In genomic region chr11:11864803-11865202, GRCh38 we compare ENCODE assay signal across 21 cellular contexts. TPM values are rescaled to one million over a fixed set of nuclear protein-coding genes. Genes with fewer than 3 reads are reported as not detected.
A peak's percentile ranks its signal among the peaks of the same experiment; 100 is the strongest.
DNase-seq lines count a peak whose midpoint lies in the region; ATAC-seq, FAIRE-seq and TF ChIP-seq lines count a peak whose summit lies in the region.
"Had no signal": no experiment of that assay in that cellular context is flagged by ENCODE, and none has a peak within 500 bp of the region (broad histone marks: within the 10 kb centered on the region; RNA-seq: fewer than 3 reads in every experiment).

No MANE protein-coding gene starts in this region.

- H3K4me1 Mint-ChIP-seq in CD4-positive, alpha-beta T cell (ENCODE audit: low read depth) = peaks cover 71% of the 10 kb centered on the region
- peaks cover 61% of the 10 kb centered on the region for H3K4me1 Mint-ChIP-seq in activated naive CD8-positive, alpha-beta T cell treated with anti-CD3 and anti-CD28 coated beads for 36 hours
- H3K4me1 Mint-ChIP-seq in naive thymus-derived CD4-positive, alpha-beta T cell = peaks cover 31 to 87% (median 77%) of the 10 kb centered on the region in 7 donors
- peaks cover 28% of the 10 kb centered on the region for H3K4me1 Mint-ChIP-seq in activated naive CD4-positive, alpha-beta T cell treated with anti-CD3 and anti-CD28 coated beads, Interleukin-2, amount 10 ng/mL, durations not matched to agents 7 days and 5 days
- H3K4me1 Mint-ChIP-seq: nephron progenitor cell had no signal

- CTCF ChIA-PET in CD4-positive, alpha-beta T cell (lab: Charles Lee) = interaction anchor here (3.6 kb wide), 1 partner anchor 15 kb away, joined by 14 read pairs; no protein-coding TSS in a partner anchor
- CTCF ChIA-PET in naive thymus-derived CD4-positive, alpha-beta T cell (lab: Charles Lee) = no interaction called here
- CTCF ChIA-PET in activated naive CD4-positive, alpha-beta T cell treated with anti-CD3 and anti-CD28 coated beads, Interleukin-2, amount 10 ng/mL, durations not matched to agents 7 days and 5 days (lab: Charles Lee) = interaction anchor here (1.2 kb wide), 1 partner anchor 15 kb away, joined by 5 read pairs; no protein-coding TSS in a partner anchor

- no peak for TF ChIP-seq CTCF in CD4-positive, alpha-beta T cell (IDR thresholded peaks at IDR 0.05)

- peaks cover 23 to 26% of the 10 kb centered on the region in 2 donors for H3K4me1 ChIP-seq in naive thymus-derived CD4-positive, alpha-beta T cell (ENCODE audit: control insufficient read depth in 2 of 2, insufficient read depth in 2 of 2, low read length in 2 of 2)

- POLR2A ChIA-PET in CD4-positive, alpha-beta T cell (lab: Charles Lee) = interaction anchor here (0.7 to 4.9 kb wide), 2 partner anchors 22 to 96 kb away, joined by 3 to 26 read pairs; partner anchors contain the start of gene USP47
- POLR2A ChIA-PET in naive thymus-derived CD4-positive, alpha-beta T cell (lab: Charles Lee) = interaction anchor here (1.5 kb wide), 1 partner anchor 23 kb away, joined by 5 read pairs; the partner anchor contains the start of gene USP47

- peak; percentile 27 for FAIRE-seq in H54 (lab: Jason Lieb, UNC)
- FAIRE-seq: bronchial epithelial cell, endothelial cell of umbilical vein had no signal

- no peaks in the 10 kb centered on the region for H3K9me3 ChIP-seq in CD4-positive, alpha-beta T cell (ENCODE audit: control insufficient read depth, low read length)
- H3K9me3 ChIP-seq in naive thymus-derived CD4-positive, alpha-beta T cell (ENCODE audit: control insufficient read depth in 2 of 3, low read length in 3 of 3) = peaks cover 0 to 4% (median 0%) of the 10 kb centered on the region in 3 experiments

- H3K4me3 ChIP-seq in naive thymus-derived CD4-positive, alpha-beta T cell (ENCODE audit: low read length) = no peak overlapping the region
- H3K4me3 ChIP-seq: BLaER1 treated with 17β-estradiol and CSF1 and Interleukin-3, amounts not matched to agents 10 nM and 100 nM; vagina had no signal

- H3K4me3 Mint-ChIP-seq in CD4-positive, alpha-beta T cell = peak overlapping the region; percentile 60
- H3K4me3 Mint-ChIP-seq in activated naive CD8-positive, alpha-beta T cell treated with anti-CD3 and anti-CD28 coated beads for 36 hours = peak overlapping the region; percentile 18
- H3K4me3 Mint-ChIP-seq in naive thymus-derived CD4-positive, alpha-beta T cell = peak overlapping the region in 7 of 10 donors; percentile 33 to 69 (median 46)
- no peak overlapping the region for H3K4me3 Mint-ChIP-seq in activated naive CD4-positive, alpha-beta T cell treated with anti-CD3 and anti-CD28 coated beads, Interleukin-2, amount 10 ng/mL, durations not matched to agents 7 days and 5 days
- H3K4me3 Mint-ChIP-seq: dendritic cell treated with granulocyte-macrophage colony-stimulating factor and Interleukin-4, amounts not matched to agents 40 ng/mL and 50 ng/mL, for 4 days; nephron progenitor cell had no signal

- H3K27ac ChIP-seq in CD4-positive, alpha-beta T cell (ENCODE audit: low read depth, low read length) = no peak overlapping the region
- no peak overlapping the region for H3K27ac ChIP-seq in naive thymus-derived CD4-positive, alpha-beta T cell (ENCODE audit: low read depth, low read length)
- H3K27ac ChIP-seq: BLaER1 treated with 17β-estradiol and CSF1 and Interleukin-3, amounts not matched to agents 10 nM and 100 nM; vagina had no signal

- no peaks in the 10 kb centered on the region for H3K27me3 ChIP-seq in CD4-positive, alpha-beta T cell (ENCODE audit: control insufficient read depth, insufficient read depth, low read length)
- no peaks in the 10 kb centered on the region for H3K27me3 ChIP-seq in naive thymus-derived CD4-positive, alpha-beta T cell (ENCODE audit: control insufficient read depth in 2 of 2, insufficient read depth in 2 of 2, low read length in 2 of 2)
- H3K27me3 ChIP-seq: BLaER1 treated with 17β-estradiol and CSF1 and Interleukin-3, amounts not matched to agents 10 nM and 100 nM; vagina had no signal

- peaks cover 34% of the 10 kb centered on the region for H3K36me3 Mint-ChIP-seq in CD4-positive, alpha-beta T cell (ENCODE audit: low read depth)
- H3K36me3 Mint-ChIP-seq in activated naive CD8-positive, alpha-beta T cell treated with anti-CD3 and anti-CD28 coated beads for 36 hours = peaks cover 22% of the 10 kb centered on the region
- peaks cover 4 to 28% (median 19%) of the 10 kb centered on the region in 5 donors for H3K36me3 Mint-ChIP-seq in naive thymus-derived CD4-positive, alpha-beta T cell
- peaks cover 9% of the 10 kb centered on the region for H3K36me3 Mint-ChIP-seq in activated naive CD4-positive, alpha-beta T cell treated with anti-CD3 and anti-CD28 coated beads, Interleukin-2, amount 10 ng/mL, durations not matched to agents 7 days and 5 days

- peak; percentile 77 for ATAC-seq in CD4-positive, alpha-beta T cell (ENCODE audit: poor library complexity)
- peak; percentile 79 for ATAC-seq in naive thymus-derived CD4-positive, alpha-beta T cell
- ATAC-seq in HG03571 (IDR thresholded peaks at IDR 0.05; ENCODE audit: unreplicated experiment) = no peak
- ATAC-seq: Panc1 had no signal

- peak overlapping the region; percentile 1 for H3K27ac Mint-ChIP-seq in CD4-positive, alpha-beta T cell
- peak overlapping the region; percentile 52 for H3K27ac Mint-ChIP-seq in activated naive CD8-positive, alpha-beta T cell treated with anti-CD3 and anti-CD28 coated beads for 36 hours
- peak overlapping the region in 5 of 9 donors; percentile 1 to 62 (median 27) for H3K27ac Mint-ChIP-seq in naive thymus-derived CD4-positive, alpha-beta T cell
- no peak overlapping the region for H3K27ac Mint-ChIP-seq in activated naive CD4-positive, alpha-beta T cell treated with anti-CD3 and anti-CD28 coated beads, Interleukin-2, amount 10 ng/mL, durations not matched to agents 7 days and 5 days
- H3K27ac Mint-ChIP-seq: dendritic cell treated with granulocyte-macrophage colony-stimulating factor and Interleukin-4, amounts not matched to agents 40 ng/mL and 50 ng/mL, for 4 days; nephron progenitor cell had no signal

- TF ChIP-seq POLR2A in H54 (IDR thresholded peaks at IDR 0.05; ENCODE audit: low read depth, low read length) = no peak

- H3K9me3 Mint-ChIP-seq in CD4-positive, alpha-beta T cell = peaks cover 5% of the 10 kb centered on the region
- H3K9me3 Mint-ChIP-seq in activated naive CD8-positive, alpha-beta T cell treated with anti-CD3 and anti-CD28 coated beads for 36 hours = peaks cover 14% of the 10 kb centered on the region
- H3K9me3 Mint-ChIP-seq in naive thymus-derived CD4-positive, alpha-beta T cell = peaks cover 0 to 12% (median 2%) of the 10 kb centered on the region in 11 donors
- peaks cover 3% of the 10 kb centered on the region for H3K9me3 Mint-ChIP-seq in activated naive CD4-positive, alpha-beta T cell treated with anti-CD3 and anti-CD28 coated beads, Interleukin-2, amount 10 ng/mL, durations not matched to agents 7 days and 5 days
- H3K9me3 Mint-ChIP-seq: dendritic cell treated with granulocyte-macrophage colony-stimulating factor and Interleukin-4, amounts not matched to agents 40 ng/mL and 50 ng/mL, for 4 days had no signal

- H3K27me3 Mint-ChIP-seq in CD4-positive, alpha-beta T cell = no peaks in the 10 kb centered on the region
- no peaks in the 10 kb centered on the region for H3K27me3 Mint-ChIP-seq in activated naive CD8-positive, alpha-beta T cell treated with anti-CD3 and anti-CD28 coated beads for 36 hours
- no peaks in the 10 kb centered on the region for H3K27me3 Mint-ChIP-seq in naive thymus-derived CD4-positive, alpha-beta T cell
- H3K27me3 Mint-ChIP-seq in activated naive CD4-positive, alpha-beta T cell treated with anti-CD3 and anti-CD28 coated beads, Interleukin-2, amount 10 ng/mL, durations not matched to agents 7 days and 5 days = no peaks in the 10 kb centered on the region
- H3K27me3 Mint-ChIP-seq: dendritic cell treated with granulocyte-macrophage colony-stimulating factor and Interleukin-4, amounts not matched to agents 40 ng/mL and 50 ng/mL, for 4 days had no signal

- no peaks in the 10 kb centered on the region for H3K36me3 ChIP-seq in naive thymus-derived CD4-positive, alpha-beta T cell (ENCODE audit: control insufficient read depth in 2 of 3, insufficient read depth in 3 of 3, low read length in 3 of 3)
- H3K36me3 ChIP-seq: vagina had no signal

- intact Hi-C loops in CD4-positive, alpha-beta T cell (cut with DNase I, micrococcal nuclease) = loop anchor here in 1 of 2 experiments (2.0 kb wide), 1 partner anchor 16 kb away; no protein-coding TSS in a partner anchor
- intact Hi-C loops in naive thymus-derived CD4-positive, alpha-beta T cell (cut with micrococcal nuclease) = loop anchor here (1.0 to 5.0 kb wide), 3 partner anchors 9 to 37 kb away; no protein-coding TSS in a partner anchor

- no peak for DNase-seq in CD4-positive, alpha-beta T cell
- no peak for DNase-seq in H54 (ENCODE audit: insufficient read length, low spot score)
- no peak for DNase-seq in activated naive CD8-positive, alpha-beta T cell treated with anti-CD3 and anti-CD28 coated beads for 36 hours
- peak in 3 of 9 donors; percentile 26 to 33 (median 27) for DNase-seq in naive thymus-derived CD4-positive, alpha-beta T cell
- no peak for DNase-seq in NK-92 treated with Interleukin-12 subunit alpha and Interleukin-12 subunit beta, amount 100 ng/mL, for 24 hours (lab: John Stamatoyannopoulos, UW)
- no peak for DNase-seq in cerebellum (ENCODE audit: low spot score)
- no peak for DNase-seq in activated naive CD4-positive, alpha-beta T cell treated with anti-CD3 and anti-CD28 coated beads, Interleukin-2, amount 10 ng/mL, durations not matched to agents 7 days and 5 days
- DNase-seq: activated CD4-positive, alpha-beta T cell treated with anti-CD3 and anti-CD28 coated beads, Interleukin-2, amount 50 U/mL, for 1 hour; activated CD8-positive, alpha-beta memory T cell treated with anti-CD3 and anti-CD28 coated beads, Interleukin-2, amount 50 U/mL, for 4 hours; activated effector memory CD4-positive, alpha-beta T cell treated with Interleukin-2 at 50 U/mL for 16 hours; amygdala; NCI-H1105 treated with DMSO at 0.1 percent for 48 hours; NCI-H2081 treated with DMSO at 0.1 percent for 48 hours; nephron progenitor cell had no signal

RNA-seq across cellular contexts. Expression of gene USP47, which starts 23.0 kb away (rescaled TPM):
- 100 to 1,000 TPM in 1 of 2 experiments, 10 to 100 TPM in 1; 97.0 to 100 TPM for total RNA-seq in CD4-positive, alpha-beta T cell
- 10 to 100 TPM; 41.3 to 43.8 TPM for total RNA-seq in activated naive CD8-positive, alpha-beta T cell treated with anti-CD3 and anti-CD28 coated beads for 36 hours
- 10 to 100 TPM; 45.6 to 71.8 (median 59.1) TPM for total RNA-seq in naive thymus-derived CD4-positive, alpha-beta T cell
- 10 to 100 TPM; 42.1 to 72.4 TPM for polyA plus RNA-seq in naive thymus-derived CD4-positive, alpha-beta T cell
- 114 TPM for total RNA-seq in cerebellum
